In genomic region chr1:203049077-203049476, GRCh38 we compare ENCODE assay signal across 33 cellular contexts. TPM values are rescaled to one million over a fixed set of nuclear protein-coding genes. Genes with fewer than 3 reads are reported as not detected.
"Had no signal": no experiment of that assay in that cellular context is flagged by ENCODE, and none has a peak within 500 bp of the region (broad histone marks: within the 10 kb centered on the region; RNA-seq: fewer than 3 reads in every experiment).

No MANE protein-coding gene starts in this region.

- H3K36me3 Mint-ChIP-seq: immature natural killer cell; natural killer cell treated with Interleukin-12 subunit alpha and Interleukin-12 subunit beta and Interleukin-15 and Interleukin-18, amount 100 ng/mL, for 72 hours; stimulated activated naive B cell treated with anti-CD40 and anti-IgM and Interleukin-4, amounts not matched to agents 10 μg/mL and 1 μg/mL and 100 μg/mL, for 72 hours had no signal

- DNase-seq: hypothalamus; immature natural killer cell; left ventricle myocardium inferior; naive thymus-derived CD4-positive, alpha-beta T cell; nucleus accumbens; pancreas; retina; right cardiac atrium; stimulated activated CD4-positive, alpha-beta T cell treated with anti-CD3 and anti-CD28 coated beads, Interleukin-12 subunit alpha, Interleukin-12 subunit beta, amount 100 ng/mL, for 4 hours; stimulated activated CD4-positive, alpha-beta T cell treated with anti-CD3 and anti-CD28 coated beads, Interleukin-15, amount 100 ng/mL, for 24 hours; stimulated activated CD4-positive, alpha-beta T cell treated with anti-CD3 and anti-CD28 coated beads, Interleukin-2, amount 100 ng/mL, for 24 hours; stimulated activated CD4-positive, alpha-beta T cell treated with anti-CD3 and anti-CD28 coated beads, Interleukin-4, amount 100 ng/mL, for 1 hour; stimulated activated naive B cell treated with anti-CD40 and anti-IgM and Interleukin-4, amounts not matched to agents 10 μg/mL and 1 μg/mL and 100 μg/mL, for 72 hours; stimulated activated naive CD8-positive, alpha-beta T cell treated with anti-CD3 and anti-CD28 coated beads, Interleukin-15, Interleukin-2, amounts not matched to agents 100 U/mL and 50 U/mL, for 24 hours; stomach; testis; transverse colon; upper lobe of left lung had no signal

- FAIRE-seq: islet of Langerhans, pancreas had no signal

- H3K9me3 ChIP-seq: left ventricle myocardium inferior, pancreas, prostate gland, stomach, testis, thyroid gland, transverse colon, upper lobe of left lung, vagina had no signal

- H3K27ac Mint-ChIP-seq: immature natural killer cell; naive thymus-derived CD4-positive, alpha-beta T cell; natural killer cell treated with Interleukin-12 subunit alpha and Interleukin-12 subunit beta and Interleukin-15 and Interleukin-18, amount 100 ng/mL, for 72 hours had no signal

- H3K4me1 Mint-ChIP-seq: immature natural killer cell had no signal

- ATAC-seq: naive thymus-derived CD4-positive, alpha-beta T cell; sciatic nerve; stimulated activated naive B cell treated with anti-CD40 and anti-IgM and Interleukin-4, amounts not matched to agents 10 μg/mL and 1 μg/mL and 100 μg/mL, for 72 hours; stimulated activated naive CD8-positive, alpha-beta T cell treated with anti-CD3 and anti-CD28 coated beads, Interleukin-15, Interleukin-2, amounts not matched to agents 100 U/mL and 50 U/mL, for 24 hours had no signal

- H3K9me3 Mint-ChIP-seq: immature natural killer cell; mesothelial cell of epicardium; naive thymus-derived CD4-positive, alpha-beta T cell; natural killer cell treated with Interleukin-12 subunit alpha and Interleukin-12 subunit beta and Interleukin-15 and Interleukin-18, amount 100 ng/mL, for 72 hours; stimulated activated naive B cell treated with anti-CD40 and anti-IgM and Interleukin-4, amounts not matched to agents 10 μg/mL and 1 μg/mL and 100 μg/mL, for 72 hours had no signal

- H3K4me3 Mint-ChIP-seq: immature natural killer cell; mesothelial cell of epicardium; naive thymus-derived CD4-positive, alpha-beta T cell; natural killer cell treated with Interleukin-12 subunit alpha and Interleukin-12 subunit beta and Interleukin-15 and Interleukin-18, amount 100 ng/mL, for 72 hours; stimulated activated naive B cell treated with anti-CD40 and anti-IgM and Interleukin-4, amounts not matched to agents 10 μg/mL and 1 μg/mL and 100 μg/mL, for 72 hours had no signal

- H3K36me3 ChIP-seq: pancreas, prostate gland, stomach, thyroid gland, transverse colon, upper lobe of left lung, vagina had no signal

- H3K27me3 ChIP-seq: pancreas, testis, thyroid gland, upper lobe of left lung, vagina had no signal

- H3K27ac ChIP-seq: left ventricle myocardium inferior, pancreas, prostate gland, skin epidermis, stomach, testis, thyroid gland, transverse colon, upper lobe of left lung, vagina had no signal

- H3K4me3 ChIP-seq: left ventricle myocardium inferior, lung, pancreas, prostate gland, skin epidermis, stomach, testis, thyroid gland, transverse colon, upper lobe of left lung, vagina had no signal

- H3K4me1 ChIP-seq: pancreas, prostate gland, thyroid gland, transverse colon, upper lobe of left lung, vagina had no signal

RNA-seq across cellular contexts. Expression of gene PPFIA4, which starts 22.8 kb away (rescaled TPM):
- polyA plus RNA-seq: immature natural killer cell; naive thymus-derived CD4-positive, alpha-beta T cell had no signal

RNA-seq across cellular contexts. Expression of gene MYOG, which starts 36.7 kb away (rescaled TPM):
- total RNA-seq: kidney epithelial cell; left ventricle myocardium inferior; lower leg skin; lung; mesothelial cell of epicardium; mononuclear cell; naive thymus-derived CD4-positive, alpha-beta T cell; natural killer cell treated with Interleukin-12 subunit alpha and Interleukin-12 subunit beta and Interleukin-15 and Interleukin-18, amount 100 ng/mL, for 72 hours; osteoblast; pancreas; right cardiac atrium; sciatic nerve; stomach; thyroid gland; transverse colon; upper lobe of left lung; vagina had no signal
- polyA plus RNA-seq: immature natural killer cell; lung; naive thymus-derived CD4-positive, alpha-beta T cell; neural cell; right cardiac atrium; stomach; urinary bladder had no signal
